ENCODE assay signal across 1 cellular context in genomic region chr3:99875925-99876781, GRCh38.
TF ChIP-seq lines count a peak whose summit lies in the region.

No MANE protein-coding gene starts in this region.

TF ChIP-seq in WTC11, 78 proteins besides CTCF, POLR2A, EP300 and RAD21 (continued from another document):
- TF ChIP-seq, protein P1, sequence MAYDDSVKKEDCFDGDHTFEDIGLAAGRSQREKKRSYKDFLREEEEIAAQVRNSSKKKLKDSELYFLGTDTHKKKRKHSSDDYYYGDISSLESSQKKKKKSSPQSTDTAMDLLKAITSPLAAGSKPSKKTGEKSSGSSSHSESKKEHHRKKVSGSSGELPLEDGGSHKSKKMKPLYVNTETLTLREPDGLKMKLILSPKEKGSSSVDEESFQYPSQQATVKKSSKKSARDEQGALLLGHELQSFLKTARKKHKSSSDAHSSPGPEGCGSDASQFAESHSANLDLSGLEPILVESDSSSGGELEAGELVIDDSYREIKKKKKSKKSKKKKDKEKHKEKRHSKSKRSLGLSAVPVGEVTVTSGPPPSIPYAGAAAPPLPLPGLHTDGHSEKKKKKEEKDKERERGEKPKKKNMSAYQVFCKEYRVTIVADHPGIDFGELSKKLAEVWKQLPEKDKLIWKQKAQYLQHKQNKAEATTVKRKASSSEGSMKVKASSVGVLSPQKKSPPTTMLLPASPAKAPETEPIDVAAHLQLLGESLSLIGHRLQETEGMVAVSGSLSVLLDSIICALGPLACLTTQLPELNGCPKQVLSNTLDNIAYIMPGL (CRISPR knock-in tag; IDR thresholded peaks at IDR 0.05), result peak; percentile 45; the same call in 1 of the 2 replicates
- TF ChIP-seq GRHL2 (CRISPR knock-in tag; IDR thresholded peaks at IDR 0.05; ENCODE audit: insufficient replicate concordance, severe bottlenecking) (no peak), ZNF423 (CRISPR knock-in tag; IDR thresholded peaks at IDR 0.05) (peak; percentile 50; the same call in 1 of the 2 replicates), GABPB1 (CRISPR knock-in tag; IDR thresholded peaks at IDR 0.05) (peak; percentile 86), ZNF396 (CRISPR knock-in tag; IDR thresholded peaks at IDR 0.05; ENCODE audit: borderline replicate concordance) (no peak), ELF4 (CRISPR knock-in tag; IDR thresholded peaks at IDR 0.05; ENCODE audit: low read depth) (no peak), ZNF281 (CRISPR knock-in tag; IDR thresholded peaks at IDR 0.05) (no peak), AFF4 (CRISPR knock-in tag; IDR thresholded peaks at IDR 0.05; ENCODE audit: borderline replicate concordance) (no peak), RELA (CRISPR knock-in tag; IDR thresholded peaks at IDR 0.05; ENCODE audit: borderline replicate concordance) (no peak), CREM (CRISPR knock-in tag; IDR thresholded peaks at IDR 0.05) (peak; percentile 76), ZNF425 (CRISPR knock-in tag; conservative IDR thresholded peaks at IDR 0.05) (no peak), TEAD4 (CRISPR knock-in tag; IDR thresholded peaks at IDR 0.05) (no peak), OVOL2 (CRISPR knock-in tag; IDR thresholded peaks at IDR 0.05; ENCODE audit: borderline replicate concordance) (no peak), ZNF232 (CRISPR knock-in tag; IDR thresholded peaks at IDR 0.05) (no peak), ATF2 (CRISPR knock-in tag; IDR thresholded peaks at IDR 0.05; ENCODE audit: borderline replicate concordance, low read depth) (no peak)
- TF ChIP-seq, protein P2, sequence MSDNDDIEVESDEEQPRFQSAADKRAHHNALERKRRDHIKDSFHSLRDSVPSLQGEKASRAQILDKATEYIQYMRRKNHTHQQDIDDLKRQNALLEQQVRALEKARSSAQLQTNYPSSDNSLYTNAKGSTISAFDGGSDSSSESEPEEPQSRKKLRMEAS (CRISPR knock-in tag; IDR thresholded peaks at IDR 0.05), result peak; percentile 63; the same call in 1 of the 2 replicates
